Comparison of ENCODE assay signal across 8 cellular contexts in the genomic region with DNA sequence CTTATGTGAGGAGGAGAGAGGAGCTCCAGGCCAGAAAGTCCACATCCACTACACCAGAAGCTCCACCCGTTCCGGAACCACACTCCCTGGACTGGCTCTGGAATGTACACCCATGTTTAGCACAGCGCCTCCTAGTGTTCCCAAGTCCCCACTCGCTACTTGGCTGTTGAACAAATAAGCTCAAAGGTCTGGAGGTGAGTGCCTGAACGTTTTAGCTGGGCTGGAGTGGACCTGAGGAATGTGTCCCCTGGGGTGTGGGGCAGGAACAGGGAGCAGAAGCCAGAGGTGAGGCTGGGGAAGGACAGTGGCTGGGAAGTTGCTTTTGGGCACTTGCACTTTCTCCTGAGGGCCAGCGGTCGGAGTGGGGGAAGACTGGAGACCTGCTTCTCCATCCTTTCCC.
DNase-seq lines count a peak whose midpoint lies in the region; ATAC-seq and TF ChIP-seq lines count a peak whose summit lies in the region.

No MANE protein-coding gene starts in this region.

- CTCF ChIA-PET in A673 (lab: Charles Lee) (interaction anchor here (0.5 to 2.3 kb wide), 12 partner anchors 9 to 390 kb away, joined by 3 to 17 read pairs (median 4); a partner anchor contains a TSS), PC-9 (lab: Charles Lee) (interaction anchor here (0.7 to 2.1 kb wide), 3 partner anchors 27 to 380 kb away, joined by 3 to 4 read pairs (median 3); no protein-coding TSS in a partner anchor)

- H3K36me3 ChIP-seq in A673 (ENCODE audit: insufficient read depth, low read length, poor library complexity, severe bottlenecking) = no peaks in the 10 kb centered on the region
- no peaks in the 10 kb centered on the region for H3K36me3 ChIP-seq in PC-9 (ENCODE audit: low read depth)

- no peaks in the 10 kb centered on the region for H3F3A ChIP-seq in PC-9 (ENCODE audit: insufficient read depth, low read depth)

- H4K20me1 ChIP-seq in PC-9 (ENCODE audit: insufficient read depth) = no peaks in the 10 kb centered on the region

- H3K9me3 ChIP-seq in A673 (ENCODE audit: low read depth, low read length, poor library complexity, severe bottlenecking) (no peaks in the 10 kb centered on the region), PC-9 (ENCODE audit: insufficient read depth, low read depth) (peaks cover 3% of the 10 kb centered on the region; the same call in 1 of the 2 replicates)

- POLR2A ChIA-PET in A673 (lab: Charles Lee; ENCODE audit: low non-redundant PET) (no interaction called here), PC-9 (lab: Charles Lee; ENCODE audit: unreplicated experiment) (no interaction called here)

- H3K9me2 ChIP-seq in PC-9 (ENCODE audit: insufficient read depth) = no peaks in the 10 kb centered on the region

- H3K27me3 ChIP-seq in A673 (replicated peaks; ENCODE audit: insufficient read depth, low read depth, low read length, poor library complexity) = no peaks in the 10 kb centered on the region
- no peaks in the 10 kb centered on the region for H3K27me3 ChIP-seq in PC-9 (ENCODE audit: insufficient read depth, low read depth)

- no peak overlapping the region for H2AFZ ChIP-seq in PC-9

- no peak overlapping the region for H3K4me2 ChIP-seq in PC-9

- DNase-seq in A673 (ENCODE audit: low spot score) (peak; percentile 62), hepatic stellate cell (ENCODE audit: low spot score) (peak; percentile 43), PC-9 (no peak)
- peak; percentile 47 for DNase-seq in stimulated activated CD8-positive, alpha-beta memory T cell treated with anti-CD3 and anti-CD28 coated beads, Interleukin-4, amount 100 ng/mL, for 48 hours
- DNase-seq in activated CD4-positive, CD25-positive, alpha-beta regulatory T cell (lab: John Stamatoyannopoulos, UW) = no peak

- intact Hi-C loops in A673 (cut with micrococcal nuclease; ENCODE audit: unreplicated experiment) = loop anchor here (1.0 to 5.0 kb wide), 4 partner anchors 148 to 391 kb away; a partner anchor contains a TSS
- intact Hi-C loops in PC-9 (cut with micrococcal nuclease; ENCODE audit: unreplicated experiment) = loop anchor here (1.0 to 5.0 kb wide), 4 partner anchors 188 to 392 kb away; no protein-coding TSS in a partner anchor

- no peak for ATAC-seq in GM19328 (IDR thresholded peaks at IDR 0.05; ENCODE audit: unreplicated experiment)

- H3K27ac ChIP-seq in A673 (ENCODE audit: low read depth, low read length, poor library complexity, severe bottlenecking) (no peak overlapping the region), PC-9 (no peak overlapping the region)

- BruUV-seq in A673 (replicated peaks; lab: Mats Ljungman, UMichigan) = no TSS peak
- no TSS peak for BruUV-seq in PC-9 (replicated peaks; lab: Mats Ljungman, UMichigan)

- TF ChIP-seq CTCF in A673 (conservative IDR thresholded peaks at IDR 0.05; ENCODE audit: low read depth, low read length) (no peak), GM12872 (IDR thresholded peaks at IDR 0.05; ENCODE audit: insufficient read depth, low read depth, low read length) (peak; percentile 74), WI38 (IDR thresholded peaks at IDR 0.05; ENCODE audit: low read depth, low read length) (peak; percentile 59; the same call in 1 of the 2 replicates), PC-9 (conservative IDR thresholded peaks at IDR 0.05) (no peak)

- peaks cover 5% of the 10 kb centered on the region for H3K4me1 ChIP-seq in A673 (ENCODE audit: insufficient read depth, low read length, poor library complexity, severe bottlenecking)
- H3K4me1 ChIP-seq in PC-9 (replicated peaks; ENCODE audit: insufficient read depth) = no peaks in the 10 kb centered on the region

- H3K4me3 ChIP-seq in A673 (ENCODE audit: low read depth, low read length, poor library complexity, severe bottlenecking) (no peak overlapping the region), WI38 (ENCODE audit: low read depth, low read length) (no peak overlapping the region), PC-9 (no peak overlapping the region)

- H3K79me2 ChIP-seq in PC-9 (ENCODE audit: low read depth) = no peaks in the 10 kb centered on the region

Comparison
In these comparisons a context has a peak if more than half of its experiments do, and no peak if none do; other contexts are left out.
1. DNase-seq: peak in A673 (single experiment), hepatic stellate cell (single experiment) and stimulated activated CD8-positive, alpha-beta memory T cell treated with anti-CD3 and anti-CD28 coated beads, Interleukin-4, amount 100 ng/mL, for 48 hours (single experiment); none in PC-9 (0 of 2) and activated CD4-positive, CD25-positive, alpha-beta regulatory T cell (0 of 4).
2. CTCF ChIP-seq: peak in GM12872 (single experiment) and WI38 (single experiment); none in A673 (single experiment) and PC-9 (single experiment).